Comparison of ENCODE assay signal across 10 cellular contexts in the genomic region with DNA sequence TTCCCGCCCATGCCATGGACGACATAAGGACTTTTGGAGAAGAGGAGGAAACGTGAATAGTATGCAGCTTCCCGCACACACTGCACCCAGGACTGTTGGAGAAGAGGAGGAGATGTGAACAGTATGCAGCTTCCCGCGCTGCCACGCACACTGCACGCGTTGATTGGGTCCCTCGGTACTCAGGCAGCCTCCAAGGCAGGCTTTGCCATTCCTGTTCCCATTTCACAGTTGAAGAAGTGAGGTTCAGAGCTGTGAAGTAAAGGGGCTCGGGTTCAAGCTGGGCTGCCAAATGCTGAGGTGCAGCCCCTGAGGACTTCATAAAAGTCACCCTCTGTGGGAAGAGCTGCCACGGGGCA.
"Had no signal": no experiment of that assay in that cellular context is flagged by ENCODE, and none has a peak within 500 bp of the region (broad histone marks: within the 10 kb centered on the region; RNA-seq: fewer than 3 reads in every experiment).

No MANE protein-coding gene starts in this region.

- H3K4me3 Mint-ChIP-seq: neural crest cell had no signal

- H3K4me3 ChIP-seq: gastroesophageal sphincter had no signal

- H3K9me3 Mint-ChIP-seq: neural crest cell had no signal

- H3K4me1 Mint-ChIP-seq: neural crest cell had no signal

- ATAC-seq: gastroesophageal sphincter had no signal

- DNase-seq: activated CD4-positive, CD25-positive, alpha-beta regulatory T cell treated with anti-CD3 and anti-CD28 coated beads, Interleukin-2, amount 50 U/mL, for 72 hours; activated naive CD4-positive, alpha-beta T cell treated with anti-CD3 and anti-CD28 coated beads, Interleukin-2, amount 50 U/mL, for 16 hours; erythroblast; islet precursor cell; stimulated activated CD4-positive, alpha-beta T cell treated with anti-CD3 and anti-CD28 coated beads, Interleukin-4, amount 100 ng/mL, for 1 hour; stimulated activated naive CD4-positive, alpha-beta T cell treated with Interleukin-2 at 50 U/mL for 16 hours; T1000; trophoblast cell had no signal
